Comparison of ENCODE assay signal across 25 cellular contexts in genomic region chr6:127202676-127203075, GRCh38.
"Had no signal": no experiment of that assay in that cellular context is flagged by ENCODE, and none has a peak within 500 bp of the region (broad histone marks: within the 10 kb centered on the region; RNA-seq: fewer than 3 reads in every experiment).

No MANE protein-coding gene starts in this region.

- H3K27me3 ChIP-seq: heart right ventricle, sigmoid colon, tibial nerve, upper lobe of left lung had no signal

- H3K27ac ChIP-seq: heart right ventricle, left lung, neutrophil, psoas muscle, sigmoid colon, thoracic aorta, tibial nerve, upper lobe of left lung had no signal

- H3K36me3 ChIP-seq: heart right ventricle, left lung, neutrophil, sigmoid colon, spleen, thoracic aorta, tibial nerve, upper lobe of left lung had no signal

- H3K4me3 ChIP-seq: heart right ventricle, left lung, mucosa of descending colon, psoas muscle, sigmoid colon, skin epidermis, spleen, thoracic aorta, tibial nerve, upper lobe of left lung had no signal

- DNase-seq: cortex of kidney; effector memory CD8-positive, alpha-beta T cell; erythroblast; foreskin melanocyte; glutamatergic neuron; heart right ventricle; hippocampal formation; left cardiac atrium; left lung; mesenchymal stem cell; naive B cell; psoas muscle; sigmoid colon; spleen; stimulated activated CD4-positive, alpha-beta T cell treated with anti-CD3 and anti-CD28 coated beads, Interleukin-4, amount 100 ng/mL, for 4 hours; stimulated activated naive CD8-positive, alpha-beta T cell treated with anti-CD3 and anti-CD28 coated beads, Interleukin-15, Interleukin-2, amounts not matched to agents 100 U/mL and 50 U/mL, for 24 hours had no signal

- H3K4me1 ChIP-seq: psoas muscle, sigmoid colon, spleen, tibial nerve had no signal

- H3K9me3 ChIP-seq: heart right ventricle, left lung, mucosa of descending colon, neutrophil, psoas muscle, sigmoid colon, spleen, thoracic aorta, tibial nerve, upper lobe of left lung had no signal

- ATAC-seq: effector memory CD8-positive, alpha-beta T cell; heart right ventricle; left cardiac atrium; left lung; mucosa of descending colon; natural killer cell treated with Interleukin-12 subunit alpha and Interleukin-12 subunit beta and Interleukin-15 and Interleukin-18, amount 100 ng/mL, for 72 hours; psoas muscle; right cardiac atrium; stimulated activated memory B cell treated with anti-CD40 and anti-IgM and Interleukin-4, amounts not matched to agents 10 μg/mL and 1 μg/mL and 100 μg/mL, for 72 hours; stimulated activated naive CD8-positive, alpha-beta T cell treated with anti-CD3 and anti-CD28 coated beads, Interleukin-15, Interleukin-2, amounts not matched to agents 100 U/mL and 50 U/mL, for 24 hours had no signal
